ENCODE assay signal across 6 cellular contexts in genomic region chr3:114998971-114999579, GRCh38.
"Had no signal": no experiment of that assay in that cellular context is flagged by ENCODE, and none has a peak within 500 bp of the region (broad histone marks: within the 10 kb centered on the region; RNA-seq: fewer than 3 reads in every experiment).

No MANE protein-coding gene starts in this region.

- FAIRE-seq: HTR-8/SVneo had no signal

- H3K4me2 ChIP-seq: KMS-11 had no signal

- DNase-seq: IMR-90, KBM-7, KG1 had no signal

- H3K9ac ChIP-seq: KMS-11 had no signal

- H3K27ac ChIP-seq: HL-60, KMS-11 had no signal
